ENCODE assay signal across 1 cellular context in genomic region chr13:49428041-49428763, GRCh38.
A peak's percentile ranks its signal among the peaks of the same experiment; 100 is the strongest.
TF ChIP-seq lines count a peak whose summit lies in the region.

No MANE protein-coding gene starts in this region.

TF ChIP-seq in H1, 55 proteins besides CTCF, POLR2A, EP300 and RAD21:
- TF ChIP-seq SP1 (IDR thresholded peaks at IDR 0.05; ENCODE audit: low read depth, low read length) = no peak
- no peak for TF ChIP-seq MAFK (IDR thresholded peaks at IDR 0.05; ENCODE audit: low read depth, low read length)
- peak; percentile 83 for TF ChIP-seq YY1 (IDR thresholded peaks at IDR 0.05; ENCODE audit: low read depth, low read length)
- TF ChIP-seq EZH2 (IDR thresholded peaks at IDR 0.05; ENCODE audit: low read depth, low read length, severe bottlenecking) = no peak
- no peak for TF ChIP-seq BCL11A (IDR thresholded peaks at IDR 0.05; ENCODE audit: low read depth in 2 of 2, low read length in 2 of 2)
- no peak for TF ChIP-seq TEAD4 (IDR thresholded peaks at IDR 0.05; ENCODE audit: low read depth, low read length)
- no peak for TF ChIP-seq TCF12 (IDR thresholded peaks at IDR 0.05; ENCODE audit: low read depth, low read length)
- TF ChIP-seq HDAC2 (IDR thresholded peaks at IDR 0.05; ENCODE audit: borderline replicate concordance in 1 of 2, low read depth in 2 of 2, low read length in 2 of 2) = no peak
- TF ChIP-seq SRF (IDR thresholded peaks at IDR 0.05; ENCODE audit: low read depth, low read length) = peak; percentile 62
- no peak for TF ChIP-seq POLR2AphosphoS5 (IDR thresholded peaks at IDR 0.05; ENCODE audit: low read depth, low read length)
- TF ChIP-seq FOSL1 (IDR thresholded peaks at IDR 0.05; ENCODE audit: insufficient read depth, low read depth, low read length) = no peak
- TF ChIP-seq SIX5 (IDR thresholded peaks at IDR 0.05; ENCODE audit: low read depth, low read length) = no peak
- no peak for TF ChIP-seq CHD2 (IDR thresholded peaks at IDR 0.05; ENCODE audit: low read length)
- no peak for TF ChIP-seq RNF2 (IDR thresholded peaks at IDR 0.05; ENCODE audit: borderline replicate concordance, low read depth, low read length, missing control alignments, poor library complexity, severe bottlenecking)
